ENCODE assay signal across 1 cellular context in genomic region chr1:155017021-155017945, GRCh38.
A peak's percentile ranks its signal among the peaks of the same experiment; 100 is the strongest.
TF ChIP-seq lines count a peak whose summit lies in the region.

No MANE protein-coding gene starts in this region.

TF ChIP-seq in HCT116, 20 proteins besides CTCF, POLR2A, EP300 and RAD21 (continued from another document):
- peak; percentile 74 for TF ChIP-seq JUND (IDR thresholded peaks at IDR 0.05)
- no peak for TF ChIP-seq CBX3 (IDR thresholded peaks at IDR 0.05; ENCODE audit: low read depth)
